2 cellular contexts compared by ENCODE assay signal in genomic region chr7:146255604-146256003, GRCh38.
TF ChIP-seq lines count a peak whose summit lies in the region.

No MANE protein-coding gene starts in this region.

TF ChIP-seq in SK-N-SH treated with all-trans-retinoic acid at 6 μM for 48 hours, 23 proteins besides CTCF, POLR2A, EP300 and RAD21 (continued from another document):
- TF ChIP-seq, protein P1, sequence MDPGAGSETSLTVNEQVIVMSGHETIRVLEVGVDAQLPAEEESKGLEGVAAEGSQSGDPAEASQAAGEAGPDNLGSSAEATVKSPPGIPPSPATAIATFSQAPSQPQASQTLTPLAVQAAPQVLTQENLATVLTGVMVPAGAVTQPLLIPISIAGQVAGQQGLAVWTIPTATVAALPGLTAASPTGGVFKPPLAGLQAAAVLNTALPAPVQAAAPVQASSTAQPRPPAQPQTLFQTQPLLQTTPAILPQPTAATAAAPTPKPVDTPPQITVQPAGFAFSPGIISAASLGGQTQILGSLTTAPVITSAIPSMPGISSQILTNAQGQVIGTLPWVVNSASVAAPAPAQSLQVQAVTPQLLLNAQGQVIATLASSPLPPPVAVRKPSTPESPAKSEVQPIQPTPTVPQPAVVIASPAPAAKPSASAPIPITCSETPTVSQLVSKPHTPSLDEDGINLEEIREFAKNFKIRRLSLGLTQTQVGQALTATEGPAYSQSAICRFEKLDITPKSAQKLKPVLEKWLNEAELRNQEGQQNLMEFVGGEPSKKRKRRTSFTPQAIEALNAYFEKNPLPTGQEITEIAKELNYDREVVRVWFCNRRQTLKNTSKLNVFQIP (CRISPR knock-in tag; IDR thresholded peaks at IDR 0.05; ENCODE audit: borderline replicate concordance, low read depth), result no peak
- no peak for TF ChIP-seq ZFP30 (CRISPR knock-in tag; IDR thresholded peaks at IDR 0.05)
- no peak for TF ChIP-seq ISL1 (CRISPR knock-in tag; IDR thresholded peaks at IDR 0.05)
- TF ChIP-seq TCF4 (CRISPR knock-in tag; IDR thresholded peaks at IDR 0.05; ENCODE audit: borderline replicate concordance), result no peak
- TF ChIP-seq SNAI2 (CRISPR knock-in tag; IDR thresholded peaks at IDR 0.05), result no peak
- no peak for TF ChIP-seq BACH2 (CRISPR knock-in tag; IDR thresholded peaks at IDR 0.05; ENCODE audit: borderline replicate concordance)
- no peak for TF ChIP-seq RARB (CRISPR knock-in tag; IDR thresholded peaks at IDR 0.05)
- TF ChIP-seq PPARA (CRISPR knock-in tag; IDR thresholded peaks at IDR 0.05; ENCODE audit: borderline replicate concordance), result no peak
- TF ChIP-seq OSR1 (CRISPR knock-in tag; IDR thresholded peaks at IDR 0.05), result no peak
- TF ChIP-seq PATZ1 (CRISPR knock-in tag; IDR thresholded peaks at IDR 0.05; ENCODE audit: borderline replicate concordance), result no peak
- TF ChIP-seq ZC3H10 (CRISPR knock-in tag; IDR thresholded peaks at IDR 0.05), result no peak
- TF ChIP-seq GLIS3 (CRISPR knock-in tag; IDR thresholded peaks at IDR 0.05), result no peak
- TF ChIP-seq CSDC2 (CRISPR knock-in tag; IDR thresholded peaks at IDR 0.05), result no peak
- TF ChIP-seq TOX (CRISPR knock-in tag; IDR thresholded peaks at IDR 0.05; ENCODE audit: borderline replicate concordance), result no peak
- no peak for TF ChIP-seq CSRNP3 (CRISPR knock-in tag; IDR thresholded peaks at IDR 0.05)

TF ChIP-seq in GM23338, 12 proteins besides CTCF, POLR2A, EP300 and RAD21 (continued from another document):
- TF ChIP-seq, protein P2, sequence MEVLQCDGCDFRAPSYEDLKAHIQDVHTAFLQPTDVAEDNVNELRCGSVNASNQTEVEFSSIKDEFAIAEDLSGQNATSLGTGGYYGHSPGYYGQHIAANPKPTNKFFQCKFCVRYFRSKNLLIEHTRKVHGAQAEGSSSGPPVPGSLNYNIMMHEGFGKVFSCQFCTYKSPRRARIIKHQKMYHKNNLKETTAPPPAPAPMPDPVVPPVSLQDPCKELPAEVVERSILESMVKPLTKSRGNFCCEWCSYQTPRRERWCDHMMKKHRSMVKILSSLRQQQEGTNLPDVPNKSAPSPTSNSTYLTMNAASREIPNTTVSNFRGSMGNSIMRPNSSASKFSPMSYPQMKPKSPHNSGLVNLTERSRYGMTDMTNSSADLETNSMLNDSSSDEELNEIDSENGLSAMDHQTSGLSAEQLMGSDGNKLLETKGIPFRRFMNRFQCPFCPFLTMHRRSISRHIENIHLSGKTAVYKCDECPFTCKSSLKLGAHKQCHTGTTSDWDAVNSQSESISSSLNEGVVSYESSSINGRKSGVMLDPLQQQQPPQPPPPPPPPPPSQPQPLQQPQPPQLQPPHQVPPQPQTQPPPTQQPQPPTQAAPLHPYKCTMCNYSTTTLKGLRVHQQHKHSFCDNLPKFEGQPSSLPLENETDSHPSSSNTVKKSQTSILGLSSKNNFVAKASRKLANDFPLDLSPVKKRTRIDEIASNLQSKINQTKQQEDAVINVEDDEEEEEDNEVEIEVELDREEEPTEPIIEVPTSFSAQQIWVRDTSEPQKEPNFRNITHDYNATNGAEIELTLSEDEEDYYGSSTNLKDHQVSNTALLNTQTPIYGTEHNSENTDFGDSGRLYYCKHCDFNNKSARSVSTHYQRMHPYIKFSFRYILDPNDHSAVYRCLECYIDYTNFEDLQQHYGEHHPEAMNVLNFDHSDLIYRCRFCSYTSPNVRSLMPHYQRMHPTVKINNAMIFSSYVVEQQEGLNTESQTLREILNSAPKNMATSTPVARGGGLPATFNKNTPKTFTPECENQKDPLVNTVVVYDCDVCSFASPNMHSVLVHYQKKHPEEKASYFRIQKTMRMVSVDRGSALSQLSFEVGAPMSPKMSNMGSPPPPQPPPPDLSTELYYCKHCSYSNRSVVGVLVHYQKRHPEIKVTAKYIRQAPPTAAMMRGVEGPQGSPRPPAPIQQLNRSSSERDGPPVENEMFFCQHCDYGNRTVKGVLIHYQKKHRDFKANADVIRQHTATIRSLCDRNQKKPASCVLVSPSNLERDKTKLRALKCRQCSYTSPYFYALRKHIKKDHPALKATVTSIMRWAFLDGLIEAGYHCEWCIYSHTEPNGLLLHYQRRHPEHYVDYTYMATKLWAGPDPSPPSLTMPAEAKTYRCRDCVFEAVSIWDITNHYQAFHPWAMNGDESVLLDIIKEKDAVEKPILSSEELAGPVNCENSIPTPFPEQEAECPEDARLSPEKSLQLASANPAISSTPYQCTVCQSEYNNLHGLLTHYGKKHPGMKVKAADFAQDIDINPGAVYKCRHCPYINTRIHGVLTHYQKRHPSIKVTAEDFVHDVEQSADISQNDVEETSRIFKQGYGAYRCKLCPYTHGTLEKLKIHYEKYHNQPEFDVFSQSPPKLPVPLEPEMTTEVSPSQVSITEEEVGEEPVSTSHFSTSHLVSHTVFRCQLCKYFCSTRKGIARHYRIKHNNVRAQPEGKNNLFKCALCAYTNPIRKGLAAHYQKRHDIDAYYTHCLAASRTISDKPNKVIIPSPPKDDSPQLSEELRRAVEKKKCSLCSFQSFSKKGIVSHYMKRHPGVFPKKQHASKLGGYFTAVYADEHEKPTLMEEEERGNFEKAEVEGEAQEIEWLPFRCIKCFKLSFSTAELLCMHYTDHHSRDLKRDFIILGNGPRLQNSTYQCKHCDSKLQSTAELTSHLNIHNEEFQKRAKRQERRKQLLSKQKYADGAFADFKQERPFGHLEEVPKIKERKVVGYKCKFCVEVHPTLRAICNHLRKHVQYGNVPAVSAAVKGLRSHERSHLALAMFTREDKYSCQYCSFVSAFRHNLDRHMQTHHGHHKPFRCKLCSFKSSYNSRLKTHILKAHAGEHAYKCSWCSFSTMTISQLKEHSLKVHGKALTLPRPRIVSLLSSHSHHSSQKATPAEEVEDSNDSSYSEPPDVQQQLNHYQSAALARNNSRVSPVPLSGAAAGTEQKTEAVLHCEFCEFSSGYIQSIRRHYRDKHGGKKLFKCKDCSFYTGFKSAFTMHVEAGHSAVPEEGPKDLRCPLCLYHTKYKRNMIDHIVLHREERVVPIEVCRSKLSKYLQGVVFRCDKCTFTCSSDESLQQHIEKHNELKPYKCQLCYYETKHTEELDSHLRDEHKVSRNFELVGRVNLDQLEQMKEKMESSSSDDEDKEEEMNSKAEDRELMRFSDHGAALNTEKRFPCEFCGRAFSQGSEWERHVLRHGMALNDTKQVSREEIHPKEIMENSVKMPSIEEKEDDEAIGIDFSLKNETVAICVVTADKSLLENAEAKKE (CRISPR knock-in tag; IDR thresholded peaks at IDR 0.05), result no peak
- no peak for TF ChIP-seq CREB1 (CRISPR knock-in tag; IDR thresholded peaks at IDR 0.05; ENCODE audit: low read depth)
- TF ChIP-seq ZNF331 (CRISPR knock-in tag; IDR thresholded peaks at IDR 0.05; ENCODE audit: low read depth), result no peak
- no peak for TF ChIP-seq ZNF114 (CRISPR knock-in tag; IDR thresholded peaks at IDR 0.05)
- TF ChIP-seq NANOG (IDR thresholded peaks at IDR 0.05; ENCODE audit: borderline replicate concordance), result no peak
